4 cellular contexts compared by ENCODE assay signal in genomic region chr6:123759472-123759871, GRCh38. TPM values are rescaled to one million over a fixed set of nuclear protein-coding genes. Genes with fewer than 3 reads are reported as not detected.
"Had no signal": no experiment of that assay in that cellular context is flagged by ENCODE, and none has a peak within 500 bp of the region (broad histone marks: within the 10 kb centered on the region; RNA-seq: fewer than 3 reads in every experiment).

No MANE protein-coding gene starts in this region.

- ATAC-seq: GM12878 had no signal

- H3K4me3 ChIP-seq: GM12878 had no signal

- DNase-seq: GDM1, GF-D8 had no signal

RNA-seq across cellular contexts. Expression of gene NKAIN2, which starts 44.2 kb away (rescaled TPM):
- total RNA-seq: G401, GM12878 had no signal
- polyA plus RNA-seq: GM12878 had no signal
